In the genomic region with DNA sequence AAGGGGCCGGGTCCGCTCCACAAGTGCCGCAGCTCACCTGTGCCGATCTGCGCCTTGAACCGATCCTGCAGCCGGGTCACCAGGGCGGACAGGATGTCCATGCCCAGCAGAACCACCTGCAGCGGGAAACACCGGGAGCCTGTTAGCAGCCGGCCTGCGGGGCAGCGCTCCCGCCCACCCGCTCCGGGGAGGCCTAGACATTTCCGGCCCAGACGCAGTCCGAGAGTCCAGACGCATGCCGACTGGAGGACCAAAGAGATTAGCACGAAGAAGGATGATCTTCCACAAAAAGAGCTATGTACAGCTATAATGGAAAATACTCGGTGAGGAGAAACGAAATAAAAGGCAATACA, we compare ENCODE assay signal across 1 cellular context.
A peak's percentile ranks its signal among the peaks of the same experiment; 100 is the strongest.
TF ChIP-seq lines count a peak whose summit lies in the region.

No MANE protein-coding gene starts in this region.

TF ChIP-seq in HepG2, 621 proteins besides CTCF, POLR2A, EP300 and RAD21 (continued from another document and continues in another):
- TF ChIP-seq, protein P1, sequence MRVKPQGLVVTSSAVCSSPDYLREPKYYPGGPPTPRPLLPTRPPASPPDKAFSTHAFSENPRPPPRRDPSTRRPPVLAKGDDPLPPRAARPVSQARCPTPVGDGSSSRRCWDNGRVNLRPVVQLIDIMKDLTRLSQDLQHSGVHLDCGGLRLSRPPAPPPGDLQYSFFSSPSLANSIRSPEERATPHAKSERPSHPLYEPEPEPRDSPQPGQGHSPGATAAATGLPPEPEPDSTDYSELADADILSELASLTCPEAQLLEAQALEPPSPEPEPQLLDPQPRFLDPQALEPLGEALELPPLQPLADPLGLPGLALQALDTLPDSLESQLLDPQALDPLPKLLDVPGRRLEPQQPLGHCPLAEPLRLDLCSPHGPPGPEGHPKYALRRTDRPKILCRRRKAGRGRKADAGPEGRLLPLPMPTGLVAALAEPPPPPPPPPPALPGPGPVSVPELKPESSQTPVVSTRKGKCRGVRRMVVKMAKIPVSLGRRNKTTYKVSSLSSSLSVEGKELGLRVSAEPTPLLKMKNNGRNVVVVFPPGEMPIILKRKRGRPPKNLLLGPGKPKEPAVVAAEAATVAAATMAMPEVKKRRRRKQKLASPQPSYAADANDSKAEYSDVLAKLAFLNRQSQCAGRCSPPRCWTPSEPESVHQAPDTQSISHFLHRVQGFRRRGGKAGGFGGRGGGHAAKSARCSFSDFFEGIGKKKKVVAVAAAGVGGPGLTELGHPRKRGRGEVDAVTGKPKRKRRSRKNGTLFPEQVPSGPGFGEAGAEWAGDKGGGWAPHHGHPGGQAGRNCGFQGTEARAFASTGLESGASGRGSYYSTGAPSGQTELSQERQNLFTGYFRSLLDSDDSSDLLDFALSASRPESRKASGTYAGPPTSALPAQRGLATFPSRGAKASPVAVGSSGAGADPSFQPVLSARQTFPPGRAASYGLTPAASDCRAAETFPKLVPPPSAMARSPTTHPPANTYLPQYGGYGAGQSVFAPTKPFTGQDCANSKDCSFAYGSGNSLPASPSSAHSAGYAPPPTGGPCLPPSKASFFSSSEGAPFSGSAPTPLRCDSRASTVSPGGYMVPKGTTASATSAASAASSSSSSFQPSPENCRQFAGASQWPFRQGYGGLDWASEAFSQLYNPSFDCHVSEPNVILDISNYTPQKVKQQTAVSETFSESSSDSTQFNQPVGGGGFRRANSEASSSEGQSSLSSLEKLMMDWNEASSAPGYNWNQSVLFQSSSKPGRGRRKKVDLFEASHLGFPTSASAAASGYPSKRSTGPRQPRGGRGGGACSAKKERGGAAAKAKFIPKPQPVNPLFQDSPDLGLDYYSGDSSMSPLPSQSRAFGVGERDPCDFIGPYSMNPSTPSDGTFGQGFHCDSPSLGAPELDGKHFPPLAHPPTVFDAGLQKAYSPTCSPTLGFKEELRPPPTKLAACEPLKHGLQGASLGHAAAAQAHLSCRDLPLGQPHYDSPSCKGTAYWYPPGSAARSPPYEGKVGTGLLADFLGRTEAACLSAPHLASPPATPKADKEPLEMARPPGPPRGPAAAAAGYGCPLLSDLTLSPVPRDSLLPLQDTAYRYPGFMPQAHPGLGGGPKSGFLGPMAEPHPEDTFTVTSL (CRISPR knock-in tag; IDR thresholded peaks at IDR 0.05; ENCODE audit: borderline replicate concordance), result no peak
- TF ChIP-seq ATF7-NPFF (CRISPR knock-in tag; IDR thresholded peaks at IDR 0.05; ENCODE audit: low read depth) (no peak), ZIK1 (CRISPR knock-in tag; IDR thresholded peaks at IDR 0.05; ENCODE audit: borderline replicate concordance, low read depth) (no peak), REL (CRISPR knock-in tag; conservative IDR thresholded peaks at IDR 0.05) (peak; percentile 61), PITX1 (CRISPR knock-in tag; IDR thresholded peaks at IDR 0.05) (0 out of 2 replicates have a peak, but pooled peaks have one; percentile 70), ZNF607 (CRISPR knock-in tag; IDR thresholded peaks at IDR 0.05; ENCODE audit: borderline replicate concordance) (no peak), ZBTB8A (CRISPR knock-in tag; IDR thresholded peaks at IDR 0.05; ENCODE audit: borderline replicate concordance, low read depth) (no peak), ZNF101 (CRISPR knock-in tag; IDR thresholded peaks at IDR 0.05; ENCODE audit: borderline replicate concordance, low read depth) (no peak), MXD4 (CRISPR knock-in tag; IDR thresholded peaks at IDR 0.05) (peak; percentile 63; the same call in 1 of the 2 replicates), YY1 (IDR thresholded peaks at IDR 0.05; ENCODE audit: insufficient read depth, insufficient replicate concordance, low read depth, low read length) (peak; percentile 32), ZBTB1 (CRISPR knock-in tag; IDR thresholded peaks at IDR 0.05; ENCODE audit: borderline replicate concordance) (no peak), IKZF4 (CRISPR knock-in tag; IDR thresholded peaks at IDR 0.05; ENCODE audit: borderline replicate concordance, low read depth, not compliant biosample characterization) (no peak), NCOA2 (CRISPR knock-in tag; IDR thresholded peaks at IDR 0.05) (peak; percentile 35; the same call in 1 of the 2 replicates), SMAD1 (CRISPR knock-in tag; IDR thresholded peaks at IDR 0.05; ENCODE audit: borderline replicate concordance, low read depth) (no peak), ZNF720 (CRISPR knock-in tag; IDR thresholded peaks at IDR 0.05) (no peak), YEATS2 (CRISPR knock-in tag; IDR thresholded peaks at IDR 0.05; ENCODE audit: borderline replicate concordance) (peak; percentile 43), ZNF124 (CRISPR knock-in tag; IDR thresholded peaks at IDR 0.05) (peak; percentile 24; the same call in 1 of the 2 replicates), ZNF678 (CRISPR knock-in tag; IDR thresholded peaks at IDR 0.05) (no peak), HOXA7 (CRISPR knock-in tag; IDR thresholded peaks at IDR 0.05) (no peak), ZFAT (CRISPR knock-in tag; conservative IDR thresholded peaks at IDR 0.05) (no peak), RXRB (CRISPR knock-in tag; IDR thresholded peaks at IDR 0.05; ENCODE audit: borderline replicate concordance) (no peak), ZNF484 (CRISPR knock-in tag; IDR thresholded peaks at IDR 0.05; ENCODE audit: borderline replicate concordance, low read depth) (no peak), ZNF782 (CRISPR knock-in tag; IDR thresholded peaks at IDR 0.05; ENCODE audit: borderline replicate concordance) (peak; percentile 94), FOXA3 (CRISPR knock-in tag; IDR thresholded peaks at IDR 0.05) (no peak), ZNF703 (CRISPR knock-in tag; IDR thresholded peaks at IDR 0.05; ENCODE audit: borderline replicate concordance) (no peak), KMT2B (CRISPR knock-in tag; IDR thresholded peaks at IDR 0.05) (peak; percentile 82; the same call in 1 of the 2 replicates), ZEB1 (IDR thresholded peaks at IDR 0.05; ENCODE audit: insufficient replicate concordance, low read depth) (no peak)
- TF ChIP-seq, protein P2, sequence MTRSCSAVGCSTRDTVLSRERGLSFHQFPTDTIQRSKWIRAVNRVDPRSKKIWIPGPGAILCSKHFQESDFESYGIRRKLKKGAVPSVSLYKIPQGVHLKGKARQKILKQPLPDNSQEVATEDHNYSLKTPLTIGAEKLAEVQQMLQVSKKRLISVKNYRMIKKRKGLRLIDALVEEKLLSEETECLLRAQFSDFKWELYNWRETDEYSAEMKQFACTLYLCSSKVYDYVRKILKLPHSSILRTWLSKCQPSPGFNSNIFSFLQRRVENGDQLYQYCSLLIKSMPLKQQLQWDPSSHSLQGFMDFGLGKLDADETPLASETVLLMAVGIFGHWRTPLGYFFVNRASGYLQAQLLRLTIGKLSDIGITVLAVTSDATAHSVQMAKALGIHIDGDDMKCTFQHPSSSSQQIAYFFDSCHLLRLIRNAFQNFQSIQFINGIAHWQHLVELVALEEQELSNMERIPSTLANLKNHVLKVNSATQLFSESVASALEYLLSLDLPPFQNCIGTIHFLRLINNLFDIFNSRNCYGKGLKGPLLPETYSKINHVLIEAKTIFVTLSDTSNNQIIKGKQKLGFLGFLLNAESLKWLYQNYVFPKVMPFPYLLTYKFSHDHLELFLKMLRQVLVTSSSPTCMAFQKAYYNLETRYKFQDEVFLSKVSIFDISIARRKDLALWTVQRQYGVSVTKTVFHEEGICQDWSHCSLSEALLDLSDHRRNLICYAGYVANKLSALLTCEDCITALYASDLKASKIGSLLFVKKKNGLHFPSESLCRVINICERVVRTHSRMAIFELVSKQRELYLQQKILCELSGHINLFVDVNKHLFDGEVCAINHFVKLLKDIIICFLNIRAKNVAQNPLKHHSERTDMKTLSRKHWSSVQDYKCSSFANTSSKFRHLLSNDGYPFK (CRISPR knock-in tag; IDR thresholded peaks at IDR 0.05; ENCODE audit: borderline replicate concordance), result peak; percentile 57; the same call in 1 of the 2 replicates
- TF ChIP-seq, protein P3, sequence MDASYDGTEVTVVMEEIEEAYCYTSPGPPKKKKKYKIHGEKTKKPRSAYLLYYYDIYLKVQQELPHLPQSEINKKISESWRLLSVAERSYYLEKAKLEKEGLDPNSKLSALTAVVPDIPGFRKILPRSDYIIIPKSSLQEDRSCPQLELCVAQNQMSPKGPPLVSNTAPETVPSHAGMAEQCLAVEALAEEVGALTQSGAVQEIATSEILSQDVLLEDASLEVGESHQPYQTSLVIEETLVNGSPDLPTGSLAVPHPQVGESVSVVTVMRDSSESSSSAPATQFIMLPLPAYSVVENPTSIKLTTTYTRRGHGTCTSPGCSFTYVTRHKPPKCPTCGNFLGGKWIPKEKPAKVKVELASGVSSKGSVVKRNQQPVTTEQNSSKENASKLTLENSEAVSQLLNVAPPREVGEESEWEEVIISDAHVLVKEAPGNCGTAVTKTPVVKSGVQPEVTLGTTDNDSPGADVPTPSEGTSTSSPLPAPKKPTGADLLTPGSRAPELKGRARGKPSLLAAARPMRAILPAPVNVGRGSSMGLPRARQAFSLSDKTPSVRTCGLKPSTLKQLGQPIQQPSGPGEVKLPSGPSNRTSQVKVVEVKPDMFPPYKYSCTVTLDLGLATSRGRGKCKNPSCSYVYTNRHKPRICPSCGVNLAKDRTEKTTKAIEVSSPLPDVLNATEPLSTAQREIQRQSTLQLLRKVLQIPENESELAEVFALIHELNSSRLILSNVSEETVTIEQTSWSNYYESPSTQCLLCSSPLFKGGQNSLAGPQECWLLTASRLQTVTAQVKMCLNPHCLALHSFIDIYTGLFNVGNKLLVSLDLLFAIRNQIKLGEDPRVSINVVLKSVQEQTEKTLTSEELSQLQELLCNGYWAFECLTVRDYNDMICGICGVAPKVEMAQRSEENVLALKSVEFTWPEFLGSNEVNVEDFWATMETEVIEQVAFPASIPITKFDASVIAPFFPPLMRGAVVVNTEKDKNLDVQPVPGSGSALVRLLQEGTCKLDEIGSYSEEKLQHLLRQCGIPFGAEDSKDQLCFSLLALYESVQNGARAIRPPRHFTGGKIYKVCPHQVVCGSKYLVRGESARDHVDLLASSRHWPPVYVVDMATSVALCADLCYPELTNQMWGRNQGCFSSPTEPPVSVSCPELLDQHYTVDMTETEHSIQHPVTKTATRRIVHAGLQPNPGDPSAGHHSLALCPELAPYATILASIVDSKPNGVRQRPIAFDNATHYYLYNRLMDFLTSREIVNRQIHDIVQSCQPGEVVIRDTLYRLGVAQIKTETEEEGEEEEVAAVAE (CRISPR knock-in tag; IDR thresholded peaks at IDR 0.05; ENCODE audit: borderline replicate concordance), result no peak
- TF ChIP-seq, protein P4, sequence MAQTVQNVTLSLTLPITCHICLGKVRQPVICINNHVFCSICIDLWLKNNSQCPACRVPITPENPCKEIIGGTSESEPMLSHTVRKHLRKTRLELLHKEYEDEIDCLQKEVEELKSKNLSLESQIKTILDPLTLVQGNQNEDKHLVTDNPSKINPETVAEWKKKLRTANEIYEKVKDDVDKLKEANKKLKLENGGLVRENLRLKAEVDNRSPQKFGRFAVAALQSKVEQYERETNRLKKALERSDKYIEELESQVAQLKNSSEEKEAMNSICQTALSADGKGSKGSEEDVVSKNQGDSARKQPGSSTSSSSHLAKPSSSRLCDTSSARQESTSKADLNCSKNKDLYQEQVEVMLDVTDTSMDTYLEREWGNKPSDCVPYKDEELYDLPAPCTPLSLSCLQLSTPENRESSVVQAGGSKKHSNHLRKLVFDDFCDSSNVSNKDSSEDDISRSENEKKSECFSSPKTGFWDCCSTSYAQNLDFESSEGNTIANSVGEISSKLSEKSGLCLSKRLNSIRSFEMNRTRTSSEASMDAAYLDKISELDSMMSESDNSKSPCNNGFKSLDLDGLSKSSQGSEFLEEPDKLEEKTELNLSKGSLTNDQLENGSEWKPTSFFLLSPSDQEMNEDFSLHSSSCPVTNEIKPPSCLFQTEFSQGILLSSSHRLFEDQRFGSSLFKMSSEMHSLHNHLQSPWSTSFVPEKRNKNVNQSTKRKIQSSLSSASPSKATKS (CRISPR knock-in tag; IDR thresholded peaks at IDR 0.05), result no peak
- TF ChIP-seq, protein P5, sequence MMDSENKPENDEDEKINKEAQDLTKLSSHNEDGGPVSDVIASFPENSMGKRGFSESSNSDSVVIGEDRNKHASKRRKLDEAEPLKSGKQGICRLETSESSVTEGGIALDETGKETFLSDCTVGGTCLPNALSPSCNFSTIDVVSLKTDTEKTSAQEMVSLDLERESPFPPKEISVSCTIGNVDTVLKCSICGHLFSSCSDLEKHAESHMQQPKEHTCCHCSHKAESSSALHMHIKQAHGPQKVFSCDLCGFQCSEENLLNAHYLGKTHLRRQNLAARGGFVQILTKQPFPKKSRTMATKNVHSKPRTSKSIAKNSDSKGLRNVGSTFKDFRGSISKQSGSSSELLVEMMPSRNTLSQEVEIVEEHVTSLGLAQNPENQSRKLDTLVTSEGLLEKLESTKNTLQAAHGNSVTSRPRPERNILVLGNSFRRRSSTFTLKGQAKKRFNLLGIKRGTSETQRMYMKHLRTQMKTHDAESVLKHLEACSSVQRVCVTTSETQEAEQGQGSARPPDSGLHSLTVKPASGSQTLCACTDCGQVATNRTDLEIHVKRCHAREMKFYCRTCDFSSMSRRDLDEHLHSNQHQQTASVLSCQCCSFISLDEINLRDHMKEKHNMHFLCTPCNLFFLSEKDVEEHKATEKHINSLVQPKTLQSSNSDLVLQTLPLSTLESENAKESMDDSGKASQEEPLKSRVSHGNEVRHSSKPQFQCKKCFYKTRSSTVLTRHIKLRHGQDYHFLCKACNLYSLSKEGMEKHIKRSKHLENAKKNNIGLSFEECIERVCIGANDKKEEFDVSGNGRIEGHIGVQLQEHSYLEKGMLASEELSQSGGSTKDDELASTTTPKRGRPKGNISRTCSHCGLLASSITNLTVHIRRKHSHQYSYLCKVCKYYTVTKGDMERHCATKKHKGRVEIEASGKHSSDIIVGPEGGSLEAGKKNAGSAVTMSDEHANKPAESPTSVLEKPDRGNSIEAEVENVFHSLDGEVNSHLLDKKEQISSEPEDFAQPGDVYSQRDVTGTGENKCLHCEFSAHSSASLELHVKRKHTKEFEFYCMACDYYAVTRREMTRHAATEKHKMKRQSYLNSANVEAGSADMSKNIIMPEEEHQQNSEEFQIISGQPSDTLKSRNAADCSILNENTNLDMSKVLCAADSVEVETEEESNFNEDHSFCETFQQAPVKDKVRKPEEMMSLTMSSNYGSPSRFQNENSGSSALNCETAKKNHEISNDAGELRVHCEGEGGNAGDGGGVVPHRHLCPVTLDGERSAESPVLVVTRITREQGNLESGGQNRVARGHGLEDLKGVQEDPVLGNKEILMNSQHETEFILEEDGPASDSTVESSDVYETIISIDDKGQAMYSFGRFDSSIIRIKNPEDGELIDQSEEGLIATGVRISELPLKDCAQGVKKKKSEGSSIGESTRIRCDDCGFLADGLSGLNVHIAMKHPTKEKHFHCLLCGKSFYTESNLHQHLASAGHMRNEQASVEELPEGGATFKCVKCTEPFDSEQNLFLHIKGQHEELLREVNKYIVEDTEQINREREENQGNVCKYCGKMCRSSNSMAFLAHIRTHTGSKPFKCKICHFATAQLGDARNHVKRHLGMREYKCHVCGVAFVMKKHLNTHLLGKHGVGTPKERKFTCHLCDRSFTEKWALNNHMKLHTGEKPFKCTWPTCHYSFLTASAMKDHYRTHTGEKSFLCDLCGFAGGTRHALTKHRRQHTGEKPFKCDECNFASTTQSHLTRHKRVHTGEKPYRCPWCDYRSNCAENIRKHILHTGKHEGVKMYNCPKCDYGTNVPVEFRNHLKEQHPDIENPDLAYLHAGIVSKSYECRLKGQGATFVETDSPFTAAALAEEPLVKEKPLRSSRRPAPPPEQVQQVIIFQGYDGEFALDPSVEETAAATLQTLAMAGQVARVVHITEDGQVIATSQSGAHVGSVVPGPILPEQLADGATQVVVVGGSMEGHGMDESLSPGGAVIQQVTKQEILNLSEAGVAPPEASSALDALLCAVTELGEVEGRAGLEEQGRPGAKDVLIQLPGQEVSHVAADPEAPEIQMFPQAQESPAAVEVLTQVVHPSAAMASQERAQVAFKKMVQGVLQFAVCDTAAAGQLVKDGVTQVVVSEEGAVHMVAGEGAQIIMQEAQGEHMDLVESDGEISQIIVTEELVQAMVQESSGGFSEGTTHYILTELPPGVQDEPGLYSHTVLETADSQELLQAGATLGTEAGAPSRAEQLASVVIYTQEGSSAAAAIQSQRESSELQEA (CRISPR knock-in tag; IDR thresholded peaks at IDR 0.05; ENCODE audit: not compliant biosample characterization), result no peak
